In genomic region chr9:123326662-123327093, GRCh38 we compare ENCODE assay signal across 1 cellular context.
TF ChIP-seq lines count a peak whose summit lies in the region.

No MANE protein-coding gene starts in this region.

TF ChIP-seq in K562, 482 proteins besides CTCF, POLR2A, EP300 and RAD21 (continued from another document and continues in another):
- no peak for TF ChIP-seq RBBP5 (IDR thresholded peaks at IDR 0.05; ENCODE audit: borderline replicate concordance, insufficient read depth, low read length, poor library complexity, severe bottlenecking)
- TF ChIP-seq FOS (IDR thresholded peaks at IDR 0.05; ENCODE audit: extremely low read depth, insufficient read length): no peak
- TF ChIP-seq MTA2 (IDR thresholded peaks at IDR 0.05; ENCODE audit: low read depth): no peak
- TF ChIP-seq TRIM24 (IDR thresholded peaks at IDR 0.05): no peak
- TF ChIP-seq ELF4 (CRISPR knock-in tag; IDR thresholded peaks at IDR 0.05): no peak
- peak; percentile 60; the same call in 1 of the 2 replicates for TF ChIP-seq ZNF584 (CRISPR knock-in tag; IDR thresholded peaks at IDR 0.05; ENCODE audit: low read depth)
- no peak for TF ChIP-seq ZFPM2 (CRISPR knock-in tag; IDR thresholded peaks at IDR 0.05)
- TF ChIP-seq STAT5B (CRISPR knock-in tag; IDR thresholded peaks at IDR 0.05): no peak
- no peak for TF ChIP-seq ZKSCAN8 (CRISPR knock-in tag; IDR thresholded peaks at IDR 0.05)
- 0 out of 2 replicates have a peak, but pooled peaks have one; percentile 16 for TF ChIP-seq MECOM (CRISPR knock-in tag; IDR thresholded peaks at IDR 0.05)
- peak in 2 of 3 experiments; percentile 51 to 74 for TF ChIP-seq YY1 (IDR thresholded peaks at IDR 0.05; ENCODE audit: borderline replicate concordance in 1 of 3, control insufficient read depth in 1 of 3, extremely low read depth in 1 of 3, insufficient read depth in 3 of 3, insufficient read length in 1 of 3, insufficient replicate concordance in 2 of 3, low read depth in 1 of 3, low read length in 2 of 3)
- no peak for TF ChIP-seq TRIM28 (IDR thresholded peaks at IDR 0.05)
- TF ChIP-seq POLR3G (IDR thresholded peaks at IDR 0.05; ENCODE audit: extremely low read depth, insufficient read length, insufficient replicate concordance): no peak
- TF ChIP-seq ZBED1 (IDR thresholded peaks at IDR 0.05): no peak
- no peak for TF ChIP-seq ZNF699 (CRISPR knock-in tag; IDR thresholded peaks at IDR 0.05; ENCODE audit: insufficient replicate concordance)
- no peak for TF ChIP-seq DDX20 (tag; IDR thresholded peaks at IDR 0.05; ENCODE audit: low read depth)
- TF ChIP-seq GTF2F1 (IDR thresholded peaks at IDR 0.05; ENCODE audit: low read depth, low read length): no peak
- no peak for TF ChIP-seq NKRF (IDR thresholded peaks at IDR 0.05; ENCODE audit: borderline replicate concordance)
- TF ChIP-seq HSF4 (CRISPR knock-in tag; IDR thresholded peaks at IDR 0.05; ENCODE audit: borderline replicate concordance): 0 out of 2 replicates have a peak, but pooled peaks have one; percentile 47
- no peak for TF ChIP-seq GMEB1 (CRISPR knock-in tag; IDR thresholded peaks at IDR 0.05)
- peak; percentile 91 for TF ChIP-seq MGA (IDR thresholded peaks at IDR 0.05)
- no peak for TF ChIP-seq ZNF41 (CRISPR knock-in tag; conservative IDR thresholded peaks at IDR 0.05)
- no peak for TF ChIP-seq ZNF282 (CRISPR knock-in tag; IDR thresholded peaks at IDR 0.05)
- peak; percentile 50; the same call in 1 of the 2 replicates for TF ChIP-seq ZNF740 (CRISPR knock-in tag; IDR thresholded peaks at IDR 0.05)
- no peak for TF ChIP-seq ZNF740 (tag; IDR thresholded peaks at IDR 0.05)
- TF ChIP-seq SETDB1 (IDR thresholded peaks at IDR 0.05; ENCODE audit: low read length): no peak
- no peak for TF ChIP-seq RBM17 (IDR thresholded peaks at IDR 0.05; ENCODE audit: borderline replicate concordance, low read depth, low read length)
- TF ChIP-seq MEF2A (IDR thresholded peaks at IDR 0.05; ENCODE audit: control insufficient read depth, low read depth, low read length): peak; percentile 82; the same call in 1 of the 2 replicates
- TF ChIP-seq ARID2 (IDR thresholded peaks at IDR 0.05): no peak
- TF ChIP-seq IRF9 (tag; IDR thresholded peaks at IDR 0.05): no peak
- no peak for TF ChIP-seq KLF10 (CRISPR knock-in tag; IDR thresholded peaks at IDR 0.05)
- peak; percentile 58 for TF ChIP-seq EP400 (IDR thresholded peaks at IDR 0.05)
- TF ChIP-seq ZNF384 (IDR thresholded peaks at IDR 0.05; ENCODE audit: low read depth, low read length): no peak
- no peak for TF ChIP-seq SMARCB1 (IDR thresholded peaks at IDR 0.05; ENCODE audit: insufficient read length, low read depth)
- TF ChIP-seq TFAM (CRISPR knock-in tag; conservative IDR thresholded peaks at IDR 0.05): no peak
- no peak for TF ChIP-seq ZNF77 (CRISPR knock-in tag; IDR thresholded peaks at IDR 0.05)
- TF ChIP-seq PRDM10 (IDR thresholded peaks at IDR 0.05; ENCODE audit: partially characterized antibody): peak; percentile 66
- TF ChIP-seq NCOA2 (IDR thresholded peaks at IDR 0.05; ENCODE audit: partially characterized antibody in 2 of 2): no peak
- TF ChIP-seq ZNF146 (CRISPR knock-in tag; IDR thresholded peaks at IDR 0.05; ENCODE audit: unreplicated experiment): no peak
- TF ChIP-seq ZC3H4 (CRISPR knock-in tag; IDR thresholded peaks at IDR 0.05; ENCODE audit: borderline replicate concordance): no peak
